In the genomic region with DNA sequence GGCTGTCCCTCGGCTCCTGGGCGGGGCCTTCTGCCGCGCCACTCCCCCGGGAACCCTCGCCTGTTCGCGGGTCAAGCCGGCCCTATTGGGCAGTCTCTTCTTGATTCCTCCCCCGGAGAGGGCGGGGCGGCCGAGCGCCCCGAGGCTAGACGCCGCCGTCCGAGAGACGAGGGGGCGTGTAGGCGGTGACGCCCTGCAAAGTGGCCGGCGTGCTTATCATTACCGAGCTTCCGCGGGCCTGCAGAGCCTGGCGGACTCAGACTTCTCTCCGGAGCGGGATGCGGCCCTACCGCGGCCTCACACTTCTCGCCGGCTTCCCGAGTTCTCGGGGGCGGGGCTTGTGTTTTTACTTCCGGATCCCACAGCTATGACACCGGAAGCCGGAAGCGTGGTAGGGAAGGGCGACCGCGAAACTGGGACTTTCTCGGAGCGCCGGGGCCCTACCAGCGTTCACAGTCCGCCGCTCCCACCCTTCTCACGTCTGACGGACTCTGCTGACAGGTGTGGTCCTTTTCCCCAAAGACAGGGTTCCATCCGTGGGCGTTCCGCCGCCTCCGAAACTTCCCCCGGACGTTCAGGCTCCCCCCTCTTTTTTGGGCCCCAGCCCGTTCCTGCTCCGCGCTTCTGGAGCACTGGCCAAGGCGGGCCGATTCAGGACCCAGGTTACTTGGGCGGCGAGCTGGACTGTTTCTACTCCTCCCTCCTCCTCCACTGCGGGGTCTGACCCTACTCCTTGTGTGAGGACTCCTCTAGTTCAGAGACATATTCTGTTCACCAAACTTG, we compare ENCODE assay signal across 1 cellular context.
TF ChIP-seq lines count a peak whose summit lies in the region.

A gene with protein sequence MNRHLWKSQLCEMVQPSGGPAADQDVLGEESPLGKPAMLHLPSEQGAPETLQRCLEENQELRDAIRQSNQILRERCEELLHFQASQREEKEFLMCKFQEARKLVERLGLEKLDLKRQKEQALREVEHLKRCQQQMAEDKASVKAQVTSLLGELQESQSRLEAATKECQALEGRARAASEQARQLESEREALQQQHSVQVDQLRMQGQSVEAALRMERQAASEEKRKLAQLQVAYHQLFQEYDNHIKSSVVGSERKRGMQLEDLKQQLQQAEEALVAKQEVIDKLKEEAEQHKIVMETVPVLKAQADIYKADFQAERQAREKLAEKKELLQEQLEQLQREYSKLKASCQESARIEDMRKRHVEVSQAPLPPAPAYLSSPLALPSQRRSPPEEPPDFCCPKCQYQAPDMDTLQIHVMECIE (plus strand): TSS at position 376 of the 783 bp plus-strand sequence. CDS start 4,383 bp downstream, outside the sequence.

TF ChIP-seq in liver, 16 proteins besides CTCF, POLR2A, EP300 and RAD21 (continued from another document):
- TF ChIP-seq, protein P1, sequence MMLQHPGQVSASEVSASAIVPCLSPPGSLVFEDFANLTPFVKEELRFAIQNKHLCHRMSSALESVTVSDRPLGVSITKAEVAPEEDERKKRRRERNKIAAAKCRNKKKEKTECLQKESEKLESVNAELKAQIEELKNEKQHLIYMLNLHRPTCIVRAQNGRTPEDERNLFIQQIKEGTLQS (IDR thresholded peaks at IDR 0.05): no peak
- TF ChIP-seq RXRA (IDR thresholded peaks at IDR 0.05): no peak
- no peak for TF ChIP-seq NR2F2 (IDR thresholded peaks at IDR 0.05)
- peak; percentile 19 for TF ChIP-seq SP1 (IDR thresholded peaks at IDR 0.05)
- TF ChIP-seq FOXA2 (IDR thresholded peaks at IDR 0.05): no peak
- TF ChIP-seq, protein P2, sequence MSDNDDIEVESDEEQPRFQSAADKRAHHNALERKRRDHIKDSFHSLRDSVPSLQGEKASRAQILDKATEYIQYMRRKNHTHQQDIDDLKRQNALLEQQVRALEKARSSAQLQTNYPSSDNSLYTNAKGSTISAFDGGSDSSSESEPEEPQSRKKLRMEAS (IDR thresholded peaks at IDR 0.05): peak; percentile 23
- TF ChIP-seq TAF1 (conservative IDR thresholded peaks at IDR 0.05): no peak
- no peak for TF ChIP-seq HNF4G (IDR thresholded peaks at IDR 0.05)
TF ChIP-seq in liver: peak in this region for 7.
